ENCODE assay signal across 25 cellular contexts in genomic region chr22:25553131-25553530, GRCh38.
"Had no signal": no experiment of that assay in that cellular context is flagged by ENCODE, and none has a peak within 500 bp of the region (broad histone marks: within the 10 kb centered on the region; RNA-seq: fewer than 3 reads in every experiment).

No MANE protein-coding gene starts in this region.

- H3K36me3 Mint-ChIP-seq: IgD-negative memory B cell had no signal

- H3K9me3 Mint-ChIP-seq: IgD-negative memory B cell had no signal

- H3K4me3 ChIP-seq: K562, SJSA1, SK-N-MC had no signal

- H3K36me3 ChIP-seq: SJSA1 had no signal

- H3K9me3 ChIP-seq: SJSA1 had no signal

- FAIRE-seq: HTR-8/SVneo, K562, RCC 7860 had no signal

- H3K9ac ChIP-seq: KMS-11 had no signal

- DNase-seq: MV-4-11, NCI-H1092, NCI-H1105 treated with DMSO at 0.1 percent for 48 hours, NCI-H1417 treated with DMSO at 0.1 percent for 48 hours, NCI-H146, NCI-H1694 treated with DMSO at 0.1 percent for 48 hours, NCI-H2029, NCI-H2081 treated with DMSO at 0.1 percent for 48 hours, NCI-H2171, NCI-H446, NCI-H510A, NCI-H524 treated with DMSO at 0.1 percent for 48 hours, NCI-H69, NCI-H774, Right ventricle myocardium superior, RPMI8226, SIG-M5 had no signal

- H3K4me2 ChIP-seq: KMS-11 had no signal

- H3K27ac ChIP-seq: HL-60, KMS-11, SJSA1, SK-N-MC had no signal

- H3K27me3 Mint-ChIP-seq: IgD-negative memory B cell had no signal

- H3K27ac Mint-ChIP-seq: IgD-negative memory B cell had no signal

- H3K27me3 ChIP-seq: SJSA1 had no signal

- ATAC-seq: K562 had no signal
